In the genomic region with DNA sequence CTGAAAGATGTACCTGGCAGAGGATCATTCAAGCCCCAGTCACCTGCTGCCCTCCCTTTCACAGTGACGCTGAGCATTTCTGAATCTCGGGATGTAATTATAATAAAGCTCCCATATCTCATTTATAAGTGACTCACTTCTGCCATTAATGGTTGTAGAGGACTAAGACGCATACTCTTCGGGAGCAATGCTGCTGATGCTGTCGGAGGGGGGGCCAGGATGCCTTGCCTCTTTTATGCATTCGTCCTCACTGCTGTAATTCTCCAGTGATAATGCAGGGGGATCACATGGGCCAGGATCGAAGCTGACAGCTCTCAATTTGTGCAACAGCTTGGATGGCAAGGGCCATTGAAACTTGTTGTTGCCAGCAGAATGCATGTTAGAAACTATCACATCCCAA, we compare ENCODE assay signal across 25 cellular contexts. TPM values are rescaled to one million over a fixed set of nuclear protein-coding genes. Genes with fewer than 3 reads are reported as not detected.
"Had no signal": no experiment of that assay in that cellular context is flagged by ENCODE, and none has a peak within 500 bp of the region (broad histone marks: within the 10 kb centered on the region; RNA-seq: fewer than 3 reads in every experiment).

No MANE protein-coding gene starts in this region.

- H3K36me3 ChIP-seq: left ventricle myocardium inferior, pancreas, prostate gland, suprapubic skin, tibial nerve, uterus had no signal

- ATAC-seq: mucosa of descending colon; naive thymus-derived CD4-positive, alpha-beta T cell; natural killer cell treated with Interleukin-12 subunit alpha and Interleukin-12 subunit beta and Interleukin-15 and Interleukin-18, amount 100 ng/mL, for 72 hours; pancreas; right cardiac atrium; sciatic nerve; stimulated activated effector memory CD8-positive, alpha-beta T cell treated with anti-CD3 and anti-CD28 coated beads, Interleukin-12 subunit alpha, Interleukin-12 subunit beta, amount 100 ng/mL, for 72 hours had no signal

- H3K36me3 Mint-ChIP-seq: natural killer cell treated with Interleukin-12 subunit alpha and Interleukin-12 subunit beta and Interleukin-15 and Interleukin-18, amount 100 ng/mL, for 72 hours; stimulated activated effector memory CD8-positive, alpha-beta T cell treated with anti-CD3 and anti-CD28 coated beads, Interleukin-12 subunit alpha, Interleukin-12 subunit beta, amount 100 ng/mL, for 72 hours had no signal

- H3K27ac ChIP-seq: left ventricle myocardium inferior, pancreas, prostate gland, skin epidermis, suprapubic skin, tibial nerve, uterus had no signal

- H3K4me3 Mint-ChIP-seq: naive thymus-derived CD4-positive, alpha-beta T cell; natural killer cell treated with Interleukin-12 subunit alpha and Interleukin-12 subunit beta and Interleukin-15 and Interleukin-18, amount 100 ng/mL, for 72 hours; neural crest cell; stimulated activated effector memory CD8-positive, alpha-beta T cell treated with anti-CD3 and anti-CD28 coated beads, Interleukin-12 subunit alpha, Interleukin-12 subunit beta, amount 100 ng/mL, for 72 hours; stimulated activated naive CD8-positive, alpha-beta T cell treated with anti-CD3 and anti-CD28 coated beads, Interleukin-15, Interleukin-2, amounts not matched to agents 100 ng/mL and 50 ng/mL, for 24 hours; type B pancreatic cell had no signal

- H3K27me3 ChIP-seq: uterus had no signal

- H3K9me3 Mint-ChIP-seq: natural killer cell treated with Interleukin-12 subunit alpha and Interleukin-12 subunit beta and Interleukin-15 and Interleukin-18, amount 100 ng/mL, for 72 hours; neural crest cell; stimulated activated effector memory CD8-positive, alpha-beta T cell treated with anti-CD3 and anti-CD28 coated beads, Interleukin-12 subunit alpha, Interleukin-12 subunit beta, amount 100 ng/mL, for 72 hours; stimulated activated naive CD8-positive, alpha-beta T cell treated with anti-CD3 and anti-CD28 coated beads, Interleukin-15, Interleukin-2, amounts not matched to agents 100 ng/mL and 50 ng/mL, for 24 hours; type B pancreatic cell had no signal

- H3K27ac Mint-ChIP-seq: naive thymus-derived CD4-positive, alpha-beta T cell; natural killer cell treated with Interleukin-12 subunit alpha and Interleukin-12 subunit beta and Interleukin-15 and Interleukin-18, amount 100 ng/mL, for 72 hours; stimulated activated effector memory CD8-positive, alpha-beta T cell treated with anti-CD3 and anti-CD28 coated beads, Interleukin-12 subunit alpha, Interleukin-12 subunit beta, amount 100 ng/mL, for 72 hours; stimulated activated naive CD8-positive, alpha-beta T cell treated with anti-CD3 and anti-CD28 coated beads, Interleukin-15, Interleukin-2, amounts not matched to agents 100 ng/mL and 50 ng/mL, for 24 hours; type B pancreatic cell had no signal

- DNase-seq: islet precursor cell; left ventricle myocardium inferior; mesendoderm; midbrain; mucosa of descending colon; naive thymus-derived CD4-positive, alpha-beta T cell; nucleus accumbens; pancreas; posterior cingulate gyrus; retina; right cardiac atrium; stimulated activated CD4-positive, alpha-beta T cell treated with anti-CD3 and anti-CD28 coated beads, Interleukin-4, amount 100 ng/mL, for 24 hours; stimulated activated naive CD4-positive, alpha-beta T cell; uterus had no signal

- H3K4me3 ChIP-seq: left ventricle myocardium inferior, lung, mucosa of descending colon, pancreas, prostate gland, skin epidermis, suprapubic skin, tibial nerve, uterus had no signal

- H3K9me3 ChIP-seq: mucosa of descending colon, pancreas, prostate gland, suprapubic skin, tibial nerve, uterus had no signal

- H3K4me1 ChIP-seq: pancreas, uterus had no signal

RNA-seq across cellular contexts. Expression of gene HRH1, which starts 3.1 kb away (rescaled TPM):
- total RNA-seq: neural crest cell had no signal
- polyA plus RNA-seq: naive thymus-derived CD4-positive, alpha-beta T cell had no signal
